16 cellular contexts compared by ENCODE assay signal in the genomic region with DNA sequence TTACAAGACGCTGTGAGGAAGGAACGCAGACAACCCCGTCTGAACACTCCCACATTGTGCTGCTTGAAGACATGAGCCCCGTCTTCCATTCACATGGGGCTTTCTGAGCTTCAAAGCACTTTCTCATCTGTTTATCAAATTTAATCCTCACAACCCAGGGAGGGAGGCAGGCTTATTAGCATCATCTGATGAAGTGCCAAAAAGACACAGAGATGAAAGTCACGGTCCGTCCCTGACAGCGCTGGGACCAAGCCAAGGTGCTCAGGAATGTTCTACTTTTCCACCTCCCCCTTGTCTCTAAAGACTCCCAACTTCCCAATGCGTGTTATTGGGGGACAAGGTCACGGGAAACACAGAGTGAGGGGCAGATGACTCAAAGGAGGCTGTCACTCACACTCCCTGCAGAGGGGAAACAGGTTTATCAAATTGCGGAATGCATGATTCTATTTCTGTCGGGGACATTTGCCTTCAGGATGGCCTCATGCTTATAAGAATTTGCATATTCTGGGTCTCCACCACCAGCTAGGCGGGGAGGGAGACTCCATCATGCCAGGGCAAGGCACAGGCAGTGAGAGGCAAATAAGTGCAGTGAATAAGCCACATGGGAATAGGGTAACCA. TPM values are rescaled to one million over a fixed set of nuclear protein-coding genes. Genes with fewer than 3 reads are reported as not detected.
DNase-seq lines count a peak whose midpoint lies in the region; ATAC-seq and TF ChIP-seq lines count a peak whose summit lies in the region.
"Had no signal": no experiment of that assay in that cellular context is flagged by ENCODE, and none has a peak within 500 bp of the region (broad histone marks: within the 10 kb centered on the region; RNA-seq: fewer than 3 reads in every experiment).

No MANE protein-coding gene starts in this region.

- intact Hi-C loops in right cardiac atrium (cut with DNase I) (loop anchor here in 3 of 4 donors (5.0 to 10.0 kb wide), 6 partner anchors 45 to 595 kb away; no protein-coding TSS in a partner anchor), Right ventricle myocardium superior (cut with DNase I) (no loop called here)

- no peak for TF ChIP-seq CTCF in brain (conservative IDR thresholded peaks at IDR 0.05)

- no peak overlapping the region for H3K4me3 ChIP-seq in right cardiac atrium (ENCODE audit: low read length)

- DNase-seq in right cardiac atrium (peak in 2 of 3 donors; percentile 32 to 71), Right ventricle myocardium superior (no peak), cortex of kidney (lab: John Stamatoyannopoulos, UW) (no peak), SKM-1 (lab: John Stamatoyannopoulos, UW; ENCODE audit: unreplicated experiment) (no peak)
- DNase-seq in stimulated activated CD4-positive, alpha-beta T cell treated with anti-CD3 and anti-CD28 coated beads, Interleukin-12 subunit alpha, Interleukin-12 subunit beta, amount 100 ng/mL, for 4 hours = no peak
- DNase-seq: ACHN; activated T-cell treated with anti-CD3 and anti-CD28 coated beads, Interleukin-2, amount 50 U/mL, for 48 hours; central memory CD4-positive, alpha-beta T cell; DND-41; stimulated activated naive CD4-positive, alpha-beta T cell treated with Interleukin-2 at 50 U/mL for 16 hours had no signal

- peaks cover 81% of the 10 kb centered on the region for H3K4me1 Mint-ChIP-seq in brain

- peaks cover 7 to 14% (median 12%) of the 10 kb centered on the region in 5 experiments for H3K9me3 Mint-ChIP-seq in brain

- H3K36me3 Mint-ChIP-seq in brain = peaks cover 32% of the 10 kb centered on the region

- H3K4me1 ChIP-seq in right cardiac atrium (ENCODE audit: control insufficient read depth, insufficient read depth, low read length) = peaks cover 12% of the 10 kb centered on the region

- H3K9me3 ChIP-seq in right cardiac atrium (ENCODE audit: control insufficient read depth, low read length) = no peaks in the 10 kb centered on the region

- no peaks in the 10 kb centered on the region for H3K27me3 ChIP-seq in right cardiac atrium (ENCODE audit: control insufficient read depth, insufficient read depth)

- no peak overlapping the region for H3K27ac ChIP-seq in right cardiac atrium (ENCODE audit: low read length)

- peak; percentile 76 to 90 for ATAC-seq in right cardiac atrium
- no peak for ATAC-seq in Right ventricle myocardium superior (ENCODE audit: poor library complexity)
- peak; percentile 59 for ATAC-seq in HG03442 (IDR thresholded peaks at IDR 0.05; ENCODE audit: unreplicated experiment)
- ATAC-seq in HG02840 (IDR thresholded peaks at IDR 0.05; ENCODE audit: low FRiP score, unreplicated experiment) = no peak
- ATAC-seq: esophagus mucosa, Right ventricle myocardium inferior, WTC11 had no signal

- H3K4me3 Mint-ChIP-seq in brain = peak overlapping the region; percentile 39 to 58 (median 58)
- H3K4me3 Mint-ChIP-seq: WTC11 had no signal

- no peaks in the 10 kb centered on the region for H3K27me3 Mint-ChIP-seq in brain

- WGBS in right cardiac atrium = 19% methylated on average over 12 of the region's 12 CpGs

- peak overlapping the region in 3 of 5 experiments; percentile 39 to 84 (median 57) for H3K27ac Mint-ChIP-seq in brain
- H3K27ac Mint-ChIP-seq: WTC11 had no signal

RNA-seq across cellular contexts. Expression of a gene that starts 10.7 kb away (rescaled TPM):
- 10 to 100 TPM in 3 of 4 donors, 1 to 10 TPM in 1; 8.5 to 37.8 (median 12.6) TPM for total RNA-seq in right cardiac atrium
- polyA plus RNA-seq in right cardiac atrium = 2.5 TPM
- 1.7 TPM for total RNA-seq in Right ventricle myocardium superior
- polyA plus RNA-seq in brain (ENCODE audit: insufficient read depth, low read depth, low replicate concordance) = 10.4 TPM

Comparison
In these comparisons a context has a peak if more than half of its experiments do, and no peak if none do; other contexts are left out.
1. ATAC-seq: peak in right cardiac atrium (2 of 2) and HG03442 (single experiment); none in Right ventricle myocardium superior (single experiment) and HG02840 (single experiment).
2. DNase-seq: peak in right cardiac atrium (2 of 3); none in Right ventricle myocardium superior (single experiment), cortex of kidney (single experiment), SKM-1 (single experiment) and stimulated activated CD4-positive, alpha-beta T cell treated with anti-CD3 and anti-CD28 coated beads, Interleukin-12 subunit alpha, Interleukin-12 subunit beta, amount 100 ng/mL, for 4 hours (single experiment).